Comparison of ENCODE assay signal across 10 cellular contexts in genomic region chr5:18772475-18772874, GRCh38.
DNase-seq lines count a peak whose midpoint lies in the region; ATAC-seq and TF ChIP-seq lines count a peak whose summit lies in the region.
"Had no signal": no experiment of that assay in that cellular context is flagged by ENCODE, and none has a peak within 500 bp of the region (broad histone marks: within the 10 kb centered on the region; RNA-seq: fewer than 3 reads in every experiment).

No MANE protein-coding gene starts in this region.

- no peak overlapping the region for H3K4me3 Mint-ChIP-seq in stimulated activated memory B cell treated with anti-CD40 and anti-IgM and Interleukin-4, amounts not matched to agents 10 μg/mL and 1 μg/mL and 100 μg/mL, for 72 hours

- no peaks in the 10 kb centered on the region for H3K27me3 Mint-ChIP-seq in stimulated activated memory B cell treated with anti-CD40 and anti-IgM and Interleukin-4, amounts not matched to agents 10 μg/mL and 1 μg/mL and 100 μg/mL, for 72 hours

- CTCF ChIA-PET in RWPE1 (lab: Yijun Ruan, JAX), result interaction anchor here (0.6 to 0.7 kb wide), 2 partner anchors 383 to 835 kb away, joined by 3 to 4 read pairs; no protein-coding TSS in a partner anchor

- peak; percentile 64 for DNase-seq in Daoy (ENCODE audit: low read depth)
- DNase-seq in RWPE1 (ENCODE audit: low spot score), result peak; percentile 60
- DNase-seq in inferior parietal cortex (ENCODE audit: extremely low spot score), result peak; percentile 23
- no peak for DNase-seq in NCI-H1105 treated with DMSO at 0.1 percent for 48 hours (lab: John Stamatoyannopoulos, UW)
- no peak for DNase-seq in HuH-7 (ENCODE audit: low spot score)
- DNase-seq in mesenteric fat pad (ENCODE audit: low spot score), result no peak
- DNase-seq: activated CD4-positive, alpha-beta T cell treated with anti-CD3 and anti-CD28 coated beads, Interleukin-2, amount 50 U/mL, for 48 hours had no signal

- H3K36me3 Mint-ChIP-seq in stimulated activated memory B cell treated with anti-CD40 and anti-IgM and Interleukin-4, amounts not matched to agents 10 μg/mL and 1 μg/mL and 100 μg/mL, for 72 hours, result no peaks in the 10 kb centered on the region

- H3K4me1 Mint-ChIP-seq in stimulated activated memory B cell treated with anti-CD40 and anti-IgM and Interleukin-4, amounts not matched to agents 10 μg/mL and 1 μg/mL and 100 μg/mL, for 72 hours, result no peaks in the 10 kb centered on the region

- ATAC-seq in HG03039 (IDR thresholded peaks at IDR 0.05; ENCODE audit: unreplicated experiment), result peak; percentile 93
- no peak for ATAC-seq in stimulated activated memory B cell treated with anti-CD40 and anti-IgM and Interleukin-4, amounts not matched to agents 10 μg/mL and 1 μg/mL and 100 μg/mL, for 72 hours

- no peak overlapping the region for H3K27ac Mint-ChIP-seq in stimulated activated memory B cell treated with anti-CD40 and anti-IgM and Interleukin-4, amounts not matched to agents 10 μg/mL and 1 μg/mL and 100 μg/mL, for 72 hours

- H3K27ac ChIP-seq in RWPE1, result no peak overlapping the region
- H3K27ac ChIP-seq: skin epidermis had no signal

- H3K9me3 Mint-ChIP-seq in stimulated activated memory B cell treated with anti-CD40 and anti-IgM and Interleukin-4, amounts not matched to agents 10 μg/mL and 1 μg/mL and 100 μg/mL, for 72 hours, result no peaks in the 10 kb centered on the region

- peak; percentile 77 for TF ChIP-seq CTCF in RWPE1 (conservative IDR thresholded peaks at IDR 0.05; ENCODE audit: low read depth)

- POLR2A ChIA-PET in RWPE1 (lab: Yijun Ruan, JAX; ENCODE audit: low non-redundant PET), result no interaction called here

Comparison
In these comparisons a context has a peak if more than half of its experiments do, and no peak if none do; other contexts are left out.
1. DNase-seq: peak in Daoy (single experiment), RWPE1 (single experiment) and inferior parietal cortex (single experiment); none in NCI-H1105 treated with DMSO at 0.1 percent for 48 hours (single experiment), HuH-7 (single experiment) and mesenteric fat pad (single experiment).